ENCODE assay signal across 8 cellular contexts in the genomic region with DNA sequence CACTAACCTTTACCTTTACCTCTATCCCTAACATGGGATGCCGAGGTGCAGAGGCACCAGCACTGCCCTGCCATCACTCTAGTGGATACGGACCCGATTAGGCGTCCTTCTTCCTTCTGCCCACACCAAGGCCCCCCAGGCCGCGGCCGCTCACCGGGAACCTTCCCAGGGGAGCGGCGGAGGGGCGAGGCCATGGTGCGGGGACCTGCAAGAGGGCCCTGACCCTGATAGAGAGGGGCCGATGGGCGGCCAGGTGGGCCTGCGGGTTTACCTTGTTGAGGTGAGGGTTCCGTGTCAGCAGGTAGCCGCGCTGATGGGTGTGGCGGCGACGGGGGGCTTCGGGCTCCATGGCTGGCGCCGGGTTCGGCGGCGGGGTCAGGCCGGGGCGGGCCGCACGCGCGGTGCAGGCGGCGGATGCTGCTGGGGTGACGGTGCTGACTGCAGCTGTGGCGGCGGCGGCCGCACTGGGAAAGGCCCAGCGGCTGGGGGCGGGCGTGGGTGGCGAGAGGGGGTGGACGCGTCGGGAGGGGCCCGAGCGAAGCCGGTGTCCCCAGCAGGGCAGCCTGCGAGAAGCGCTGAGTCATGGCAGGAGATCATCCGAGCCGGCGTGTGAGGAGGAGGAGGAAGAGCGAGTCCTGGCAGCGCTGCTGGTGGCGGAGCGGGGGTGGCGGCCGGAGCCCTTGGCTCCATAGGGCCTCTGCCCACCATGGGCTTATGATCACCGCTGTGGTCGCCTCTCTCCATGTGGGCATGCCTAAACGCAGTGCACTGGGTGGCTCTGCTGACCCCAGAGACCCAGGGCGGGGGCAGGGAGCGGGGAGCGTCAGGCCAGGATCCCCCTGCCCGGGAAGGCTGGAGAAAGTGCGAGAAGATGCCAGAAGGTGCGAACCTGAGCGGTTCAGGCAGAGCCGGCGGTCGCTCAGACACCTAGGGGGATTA. TPM values are rescaled to one million over a fixed set of nuclear protein-coding genes. Genes with fewer than 3 reads are reported as not detected.
DNase-seq lines count a peak whose midpoint lies in the region; ATAC-seq and TF ChIP-seq lines count a peak whose summit lies in the region.

A gene (minus strand): TSS at position 446 of the 939 bp plus-strand sequence. CDS start 97 bp downstream, at position 349.

- H3K4me3 Mint-ChIP-seq in CD8-positive, alpha-beta memory T cell = peak within 1 kb of the TSS; percentile 46 to 92 (median 81)

- in situ Hi-C loops in brain microvascular endothelial cell (cut with HindIII; ENCODE audit: low pct_ligation_motif_present, low sequenced_read_pairs) = no loop called here

- ATAC-seq in HG03196 (IDR thresholded peaks at IDR 0.05; ENCODE audit: unreplicated experiment) = peak; percentile 83
- peak; percentile 94 for ATAC-seq in sciatic nerve

- intact Hi-C loops in sciatic nerve (cut with DNase I) = no loop called here

- no peaks in the 10 kb centered on the region for H3K27me3 ChIP-seq in CD8-positive, alpha-beta memory T cell (ENCODE audit: insufficient read depth, low read length, poor library complexity, severe bottlenecking)
- H3K27me3 ChIP-seq in brain microvascular endothelial cell (replicated peaks) (no peaks in the 10 kb centered on the region), iPS DF 6.9 (ENCODE audit: control insufficient read depth, insufficient read depth, low read length) (no peaks in the 10 kb centered on the region)

- H3K4me1 ChIP-seq in CD8-positive, alpha-beta memory T cell (ENCODE audit: insufficient read depth, low read length) = no peaks in the 10 kb centered on the region
- H3K4me1 ChIP-seq in iPS DF 6.9 (ENCODE audit: control insufficient read depth, insufficient read depth, low read length) = no peaks in the 10 kb centered on the region; the same call in 1 of the 2 replicates

- H3K27ac Mint-ChIP-seq in CD8-positive, alpha-beta memory T cell = peak within 1 kb of the TSS in 7 of 8 donors; percentile 63 to 97 (median 75)

- H3K4me1 Mint-ChIP-seq in CD8-positive, alpha-beta memory T cell = peaks cover 0 to 5% (median 0%) of the 10 kb centered on the region in 3 donors

- peaks cover 0 to 4% (median 0%) of the 10 kb centered on the region in 5 donors for H3K9me3 Mint-ChIP-seq in CD8-positive, alpha-beta memory T cell

- CTCF ChIA-PET in CD8-positive, alpha-beta memory T cell (lab: Charles Lee) = no interaction called here

- POLR2A ChIA-PET in CD8-positive, alpha-beta memory T cell (lab: Charles Lee) = no interaction called here

- no CpG with 5 or more reads among the region's 74 CpGs for WGBS in iPS DF 6.9 (ENCODE audit: insufficient coverage, insufficient read length)

- peak within 1 kb of the TSS; percentile 26 for H3K4me3 ChIP-seq in CD8-positive, alpha-beta memory T cell (ENCODE audit: low read length)
- peak within 1 kb of the TSS; percentile 75 for H3K4me3 ChIP-seq in brain microvascular endothelial cell (ENCODE audit: low read depth, low read length)
- H3K4me3 ChIP-seq in iPS DF 6.9 (ENCODE audit: low read length) = peak within 1 kb of the TSS; percentile 58; the same call in 1 of the 2 replicates

- no peaks in the 10 kb centered on the region for H3K9me3 ChIP-seq in CD8-positive, alpha-beta memory T cell (ENCODE audit: low read length)
- H3K9me3 ChIP-seq in iPS DF 6.9 (ENCODE audit: control insufficient read depth, insufficient read depth, low read length) = no peaks in the 10 kb centered on the region

- no peak for TF ChIP-seq CTCF in brain microvascular endothelial cell (IDR thresholded peaks at IDR 0.05; ENCODE audit: low read depth, low read length, missing control alignments)

- H3K27me3 Mint-ChIP-seq in CD8-positive, alpha-beta memory T cell = peaks cover 4 to 16% of the 10 kb centered on the region in 2 donors

- peaks cover 0 to 3% (median 0%) of the 10 kb centered on the region in 3 donors for H3K36me3 Mint-ChIP-seq in CD8-positive, alpha-beta memory T cell

- H3K36me3 ChIP-seq in CD8-positive, alpha-beta memory T cell (ENCODE audit: insufficient read depth, low read length) = no peaks in the 10 kb centered on the region
- H3K36me3 ChIP-seq in brain microvascular endothelial cell (replicated peaks) = no peaks in the 10 kb centered on the region
- no peaks in the 10 kb centered on the region for H3K36me3 ChIP-seq in iPS DF 6.9 (ENCODE audit: control insufficient read depth, insufficient read depth, low read length)

- DNase-seq in CD8-positive, alpha-beta memory T cell = peak in 3 of 5 donors; percentile 37 to 75 (median 49)
- DNase-seq in GM19240 (ENCODE audit: insufficient read length, low spot score) (peak; percentile 11), SHP77 treated with DMSO at 0.1 percent for 48 hours (lab: John Stamatoyannopoulos, UW) (peak; percentile 31), brain microvascular endothelial cell (peak; percentile 78), iPS DF 6.9 (ENCODE audit: low read depth, low spot score) (no peak), sciatic nerve (ENCODE audit: low spot score) (peak; percentile 88), GDM1 (lab: John Stamatoyannopoulos, UW) (no peak)

- peak within 1 kb of the TSS; percentile 33 for H3K27ac ChIP-seq in CD8-positive, alpha-beta memory T cell (ENCODE audit: low read depth, low read length)
- H3K27ac ChIP-seq in brain microvascular endothelial cell (peak within 1 kb of the TSS; percentile 52), iPS DF 6.9 (ENCODE audit: low read length) (no peak within 1 kb of the TSS)

RNA-seq across cellular contexts. Expression of the gene that starts here (rescaled TPM):
- under 1 TPM; 0.42 to 0.50 TPM for total RNA-seq in CD8-positive, alpha-beta memory T cell
- 4.9 TPM for polyA plus RNA-seq in CD8-positive, alpha-beta memory T cell
- 30.5 TPM for total RNA-seq in sciatic nerve

Comparison
In these comparisons a context has a peak if more than half of its experiments do, and no peak if none do; other contexts are left out.
1. RNA of the gene that starts here (total RNA-seq): 30.5 TPM in sciatic nerve (single experiment); 0.42 to 0.50 TPM in CD8-positive, alpha-beta memory T cell; every median in the first group is over 10 times any median in the second.
2. DNase-seq: peak in CD8-positive, alpha-beta memory T cell (3 of 5), GM19240 (single experiment), SHP77 treated with DMSO at 0.1 percent for 48 hours (single experiment), brain microvascular endothelial cell (single experiment) and sciatic nerve (single experiment); none in iPS DF 6.9 (single experiment) and GDM1 (single experiment).
3. Peak in every context shown above with its lines, with median percentiles within 50 percentile points of each other: H3K4me3 ChIP-seq.